In genomic region chr10:91598211-91598981, GRCh38 we compare ENCODE assay signal across 11 cellular contexts. TPM values are rescaled to one million over a fixed set of nuclear protein-coding genes. Genes with fewer than 3 reads are reported as not detected.
A peak's percentile ranks its signal among the peaks of the same experiment; 100 is the strongest.
DNase-seq lines count a peak whose midpoint lies in the region; ATAC-seq, FAIRE-seq and TF ChIP-seq lines count a peak whose summit lies in the region.
"Had no signal": no experiment of that assay in that cellular context is flagged by ENCODE, and none has a peak within 500 bp of the region (broad histone marks: within the 10 kb centered on the region; RNA-seq: fewer than 3 reads in every experiment).

No MANE protein-coding gene starts in this region.

- H3K27ac ChIP-seq in A549 (peak overlapping the region; percentile 93 to 94), colonic mucosa (no peak overlapping the region), mucosa of rectum (ENCODE audit: low read depth in 2 of 2, low read length in 2 of 2) (peak overlapping the region; percentile 33 to 41)

- CTCF ChIA-PET in A549 (lab: Yijun Ruan, JAX), result interaction anchor here (1.4 to 1.5 kb wide), 4 partner anchors 9 to 37 kb away, joined by 5 to 7 read pairs (median 6); no protein-coding TSS in a partner anchor

- intact Hi-C loops in colonic mucosa (cut with DNase I) (no loop called here), lower leg skin (cut with DNase I; ENCODE audit: low total_unique reads) (no loop called here)

- H3K4me3 ChIP-seq in A549 (no peak overlapping the region), colonic mucosa (no peak overlapping the region), mucosa of rectum (ENCODE audit: low read length in 2 of 2) (no peak overlapping the region), lower leg skin (ENCODE audit: low read depth, poor library complexity, severe bottlenecking) (no peak overlapping the region)

- H3K9ac ChIP-seq in colonic mucosa (ENCODE audit: low read depth in 2 of 2, low read length in 2 of 2), result no peak overlapping the region
- H3K9ac ChIP-seq in mucosa of rectum (ENCODE audit: low read depth in 1 of 2, low read length in 2 of 2), result no peak overlapping the region

- H3K27me3 ChIP-seq in colonic mucosa (no peaks in the 10 kb centered on the region), mucosa of rectum (ENCODE audit: control insufficient read depth in 2 of 2, insufficient read depth in 2 of 2, low read length in 2 of 2) (peaks cover 4 to 5% of the 10 kb centered on the region in 2 donors)

- ATAC-seq in A549, result peak; percentile 88
- no peak for ATAC-seq in GM19023 (IDR thresholded peaks at IDR 0.05; ENCODE audit: unreplicated experiment)
- ATAC-seq in GM19395 (IDR thresholded peaks at IDR 0.05; ENCODE audit: unreplicated experiment), result no peak
- ATAC-seq: activated CD8-positive, alpha-beta T cell treated with anti-CD3 and anti-CD28 coated beads, Interleukin-2, amount 10 ng/mL, durations not matched to agents 7 days and 5 days had no signal

- TF ChIP-seq POLR2A in A549 (IDR thresholded peaks at IDR 0.05; ENCODE audit: low read length) (no peak), lower leg skin (IDR thresholded peaks at IDR 0.05) (no peak)

- 0 out of 3 replicates have a peak, but pooled peaks cover 2% of the 10 kb centered on the region for H3K9me3 ChIP-seq in A549
- H3K9me3 ChIP-seq in colonic mucosa, result no peaks in the 10 kb centered on the region
- H3K9me3 ChIP-seq in mucosa of rectum (ENCODE audit: control insufficient read depth in 2 of 2, low read length in 2 of 2), result no peaks in the 10 kb centered on the region

- POLR2A ChIA-PET in A549 (lab: Yijun Ruan, JAX), result interaction anchor here (0.9 to 2.0 kb wide), 4 partner anchors 10 to 35 kb away, joined by 3 to 13 read pairs (median 4); partner anchors contain the start of gene PPP1R3C

- WGBS in A549 (ENCODE audit: missing lambda C conversion rate), result 47% methylated on average over 6 of the region's 6 CpGs
- WGBS in lower leg skin, 2 donors, result 58 to 62% methylated on average over 6 of the region's 6 CpGs

- TF ChIP-seq EP300 in A549 (IDR thresholded peaks at IDR 0.05), result peak; percentile 34 to 52; a peak in 2 of 5 replicates

- peak; percentile 84 to 91 for DNase-seq in A549 (ENCODE audit: low read depth in 1 of 2, low spot score in 1 of 2)
- DNase-seq in LoVo (ENCODE audit: low spot score), result peak; percentile 74
- peak; percentile 37 for DNase-seq in colonic mucosa
- no peak for DNase-seq in UCSD-AML1 (lab: John Stamatoyannopoulos, UW; ENCODE audit: unreplicated experiment)
- no peak for DNase-seq in lower leg skin (ENCODE audit: low spot score in 2 of 2)
- DNase-seq: activated CD8-positive, alpha-beta T cell treated with anti-CD3 and anti-CD28 coated beads, Interleukin-2, amount 10 ng/mL, durations not matched to agents 7 days and 5 days; immature natural killer cell; NCI-H1436 had no signal

- H3K4me1 ChIP-seq in A549 (peaks cover 56% of the 10 kb centered on the region), colonic mucosa (peaks cover 9% of the 10 kb centered on the region), mucosa of rectum (ENCODE audit: control insufficient read depth in 2 of 2, insufficient read depth in 2 of 2, low read length in 2 of 2) (peaks cover 7 to 12% of the 10 kb centered on the region in 2 donors)

- H3K36me3 ChIP-seq in colonic mucosa, result no peaks in the 10 kb centered on the region
- no peaks in the 10 kb centered on the region for H3K36me3 ChIP-seq in mucosa of rectum (ENCODE audit: control insufficient read depth in 2 of 2, insufficient read depth in 2 of 2, low read length in 2 of 2)

- FAIRE-seq in A549 (lab: Jason Lieb, UNC), result peak; percentile 93

- H3K4me2 ChIP-seq in A549, result peak overlapping the region; percentile 72

- TF ChIP-seq RAD21 in A549 (conservative IDR thresholded peaks at IDR 0.05 in 1 of 2, IDR thresholded peaks at IDR 0.05 in 1 of 2), result 0 out of 5 replicates have a peak, but pooled peaks of 1 of the 2 experiments have one; percentile 9

- TF ChIP-seq CTCF in A549 (IDR thresholded peaks at IDR 0.05), result no peak
- TF ChIP-seq CTCF in colonic mucosa (IDR thresholded peaks at IDR 0.05), result no peak
- no peak for TF ChIP-seq CTCF in lower leg skin (IDR thresholded peaks at IDR 0.05)

TF ChIP-seq in A549, 52 proteins besides CTCF, POLR2A, EP300 and RAD21:
- TF ChIP-seq FOSL2 (IDR thresholded peaks at IDR 0.05) (no peak), FOSL2 (CRISPR knock-in tag; IDR thresholded peaks at IDR 0.05) (peak; percentile 77), HDAC2 (IDR thresholded peaks at IDR 0.05) (no peak), KDM1A (IDR thresholded peaks at IDR 0.05; ENCODE audit: low read depth) (no peak), HES2 (IDR thresholded peaks at IDR 0.05) (no peak), BCL3 (IDR thresholded peaks at IDR 0.05) (0 out of 3 replicates have a peak, but pooled peaks have one; percentile 23), MAX (IDR thresholded peaks at IDR 0.05) (peak; percentile 70), JUNB (IDR thresholded peaks at IDR 0.05) (peak; percentile 26; the same call in 1 of the 2 replicates), GATA3 (IDR thresholded peaks at IDR 0.05; ENCODE audit: borderline replicate concordance) (peak; percentile 36; the same call in 1 of the 2 replicates), JUN (IDR thresholded peaks at IDR 0.05) (peak in 1 of 2 experiments; percentile 51; a peak in 1 of 5 replicates)

RNA-seq across cellular contexts. Expression of gene PPP1R3C, which starts 34.5 kb away (rescaled TPM):
- polyA plus RNA-seq in A549 (2011; rRNA removed) (19.7 and 20.0 TPM in 2 replicates), A549 (2017; fragmentation: RNase III; extraction: RNeasy Plus Mini Kit Qiagen cat#74134 plus additional on column Dnase treatment) (9.8 to 10.9 TPM (median 10.5 TPM) in 3 replicates)
- polyA plus RNA-seq in A549 (2012; cell fraction: cytosol; rRNA removed), result 4.4 and 5.5 TPM in 2 replicates
- polyA plus RNA-seq in A549 (2012; cell fraction: nucleus; rRNA removed), result 2.3 and 3.9 TPM in 2 replicates
- polyA minus RNA-seq in A549 (2011; rRNA and poly(A)+ RNA removed), result 19.0 and 21.4 TPM in 2 replicates
- total RNA-seq in colonic mucosa (1 to 10 TPM; 1.9 to 6.5 TPM), lower leg skin (10 to 100 TPM in 2 of 4 donors, 1 to 10 TPM in 2; 5.3 to 30.2 (median 10.3) TPM)
- total RNA-seq: activated CD8-positive, alpha-beta T cell treated with anti-CD3 and anti-CD28 coated beads, Interleukin-2, amount 10 ng/mL, durations not matched to agents 7 days and 5 days had no signal
- polyA plus RNA-seq: immature natural killer cell had no signal

Comparison
In these comparisons a context has a peak if more than half of its experiments do, and no peak if none do; other contexts are left out.
1. ATAC-seq: peak in A549 (2 of 2); none in GM19023 (single experiment) and GM19395 (single experiment).
2. DNase-seq: peak in A549 (2 of 2), LoVo (single experiment) and colonic mucosa (single experiment); none in UCSD-AML1 (single experiment) and lower leg skin (0 of 2).